Comparison of ENCODE assay signal across 11 cellular contexts in the genomic region with DNA sequence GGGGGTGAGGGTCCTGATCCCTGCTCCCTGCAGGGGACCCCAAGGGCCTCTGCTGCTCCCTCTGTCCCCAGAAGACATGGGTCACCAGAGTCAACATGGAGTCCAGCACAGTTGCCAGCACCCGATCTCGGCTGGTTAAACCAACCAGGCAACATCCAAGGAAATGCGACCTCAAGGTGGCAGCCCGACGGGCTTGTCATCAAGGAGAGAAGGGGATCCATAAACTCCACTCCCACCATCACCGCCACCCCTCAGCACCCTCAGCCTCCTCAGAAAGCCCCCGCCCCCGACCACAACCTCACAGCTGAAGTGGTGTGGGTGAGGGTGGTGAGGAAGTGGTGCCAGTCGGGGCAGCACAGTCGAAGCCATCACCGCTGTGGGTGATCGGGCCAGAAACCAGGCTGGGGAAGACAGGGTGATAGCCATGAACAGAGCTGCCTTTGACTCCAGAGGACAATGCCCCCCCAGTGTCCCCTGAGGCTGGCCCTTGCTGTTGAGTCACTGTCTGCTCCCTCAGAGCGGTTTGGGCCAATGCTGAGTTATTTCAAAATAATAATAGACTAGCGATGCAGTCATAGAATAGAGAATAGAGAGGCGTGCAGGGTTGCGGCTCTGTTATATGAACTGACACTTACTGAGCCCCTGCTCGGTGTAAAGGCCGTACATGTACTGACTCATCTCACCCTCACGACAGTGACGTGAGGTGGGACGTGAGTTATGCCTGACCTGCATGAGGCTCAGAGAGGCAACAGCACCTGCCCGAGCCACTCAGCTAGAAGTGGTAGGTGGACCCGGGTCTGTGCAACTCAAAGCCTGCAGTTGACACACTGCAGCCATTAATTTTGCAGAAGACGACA.
A peak's percentile ranks its signal among the peaks of the same experiment; 100 is the strongest.
DNase-seq lines count a peak whose midpoint lies in the region; ATAC-seq, FAIRE-seq and TF ChIP-seq lines count a peak whose summit lies in the region.
"Had no signal": no experiment of that assay in that cellular context is flagged by ENCODE, and none has a peak within 500 bp of the region (broad histone marks: within the 10 kb centered on the region; RNA-seq: fewer than 3 reads in every experiment).

No MANE protein-coding gene starts in this region.

- no peaks in the 10 kb centered on the region for H3K79me2 ChIP-seq in K562 (ENCODE audit: control insufficient read depth, insufficient read depth, low read length)

- H3K36me3 Mint-ChIP-seq in activated CD4-positive, alpha-beta memory T cell treated with anti-CD3 and anti-CD28 coated beads for 36 hours, result no peaks in the 10 kb centered on the region
- H3K36me3 Mint-ChIP-seq in activated CD4-positive, alpha-beta memory T cell treated with anti-CD3 and anti-CD28 coated beads, Interleukin-2, amount 10 ng/mL, durations not matched to agents 7 days and 5 days (ENCODE audit: low read depth), result no peaks in the 10 kb centered on the region
- H3K36me3 Mint-ChIP-seq in stimulated activated naive B cell treated with anti-CD40 and anti-IgM and Interleukin-4, amounts not matched to agents 10 μg/mL and 1 μg/mL and 100 μg/mL, for 72 hours, result no peaks in the 10 kb centered on the region

- FAIRE-seq in K562 (lab: Jason Lieb, UNC), result no peak
- FAIRE-seq: A549, GM18507 had no signal

- peak; percentile 65 for ATAC-seq in K562
- no peak for ATAC-seq in right lobe of liver
- peak; percentile 37 to 58 for ATAC-seq in stimulated activated naive B cell treated with anti-CD40 and anti-IgM and Interleukin-4, amounts not matched to agents 10 μg/mL and 1 μg/mL and 100 μg/mL, for 72 hours (replicated peaks)
- ATAC-seq: A549 had no signal

- TF ChIP-seq POLR2A in K562 (conservative IDR thresholded peaks at IDR 0.05) (no peak), right lobe of liver (IDR thresholded peaks at IDR 0.05) (no peak)

- H3K27ac Mint-ChIP-seq in activated CD4-positive, alpha-beta memory T cell treated with anti-CD3 and anti-CD28 coated beads for 36 hours, result no peak overlapping the region
- H3K27ac Mint-ChIP-seq in activated CD4-positive, alpha-beta memory T cell treated with anti-CD3 and anti-CD28 coated beads, Interleukin-2, amount 10 ng/mL, durations not matched to agents 7 days and 5 days, result no peak overlapping the region
- H3K27ac Mint-ChIP-seq in stimulated activated naive B cell treated with anti-CD40 and anti-IgM and Interleukin-4, amounts not matched to agents 10 μg/mL and 1 μg/mL and 100 μg/mL, for 72 hours, result no peak overlapping the region

- H3K27ac ChIP-seq in K562 (ENCODE audit: extremely low read depth, low read depth, low read length) (no peak overlapping the region), right lobe of liver (peak overlapping the region; percentile 59 to 87 (median 63))

- peaks cover 64 to 85% of the 10 kb centered on the region in 2 experiments for H3K27me3 ChIP-seq in K562 (ENCODE audit: control insufficient read depth in 2 of 2, insufficient read depth in 2 of 2, low read length in 2 of 2)
- no peaks in the 10 kb centered on the region for H3K27me3 ChIP-seq in right lobe of liver

- H2AFZ ChIP-seq in K562 (ENCODE audit: low read depth, low read length), result no peak overlapping the region

- no peaks in the 10 kb centered on the region for H3K36me3 ChIP-seq in K562 (ENCODE audit: control insufficient read depth, insufficient read depth, low read length)
- no peaks in the 10 kb centered on the region for H3K36me3 ChIP-seq in right lobe of liver

- TF ChIP-seq RAD21 in K562 (CRISPR knock-in tag; conservative IDR thresholded peaks at IDR 0.05 in 1 of 2, IDR thresholded peaks at IDR 0.05 in 1 of 2), result no peak

- no peak overlapping the region for H3K4me3 ChIP-seq in K562
- H3K4me3 ChIP-seq in right lobe of liver, result no peak overlapping the region
- H3K4me3 ChIP-seq: A549 had no signal

- H3K9me3 Mint-ChIP-seq in activated CD4-positive, alpha-beta memory T cell treated with anti-CD3 and anti-CD28 coated beads for 36 hours, result no peaks in the 10 kb centered on the region
- H3K9me3 Mint-ChIP-seq in activated CD4-positive, alpha-beta memory T cell treated with anti-CD3 and anti-CD28 coated beads, Interleukin-2, amount 10 ng/mL, durations not matched to agents 7 days and 5 days, result no peaks in the 10 kb centered on the region
- H3K9me3 Mint-ChIP-seq in stimulated activated naive B cell treated with anti-CD40 and anti-IgM and Interleukin-4, amounts not matched to agents 10 μg/mL and 1 μg/mL and 100 μg/mL, for 72 hours, result no peaks in the 10 kb centered on the region

- intact Hi-C loops in activated CD4-positive, alpha-beta memory T cell treated with anti-CD3 and anti-CD28 coated beads for 36 hours (cut with micrococcal nuclease), result no loop called here
- intact Hi-C loops in K562 (cut with micrococcal nuclease) (no loop called here), right lobe of liver (cut with DNase I) (no loop called here)

- TF ChIP-seq CTCF in K562 (IDR thresholded peaks at IDR 0.05 in 2 of 3, conservative IDR thresholded peaks at IDR 0.05 in 1 of 3; ENCODE audit: insufficient read depth in 2 of 3, low read depth in 1 of 3, low read length in 3 of 3) (no peak), right lobe of liver (IDR thresholded peaks at IDR 0.05) (no peak)

- H3K4me1 Mint-ChIP-seq in activated CD4-positive, alpha-beta memory T cell treated with anti-CD3 and anti-CD28 coated beads for 36 hours (ENCODE audit: low read depth), result peaks cover 8% of the 10 kb centered on the region
- H3K4me1 Mint-ChIP-seq in activated CD4-positive, alpha-beta memory T cell treated with anti-CD3 and anti-CD28 coated beads, Interleukin-2, amount 10 ng/mL, durations not matched to agents 7 days and 5 days, result no peaks in the 10 kb centered on the region
- peaks cover 3 to 7% of the 10 kb centered on the region in 2 donors for H3K4me1 Mint-ChIP-seq in stimulated activated naive B cell treated with anti-CD40 and anti-IgM and Interleukin-4, amounts not matched to agents 10 μg/mL and 1 μg/mL and 100 μg/mL, for 72 hours

- POLR2A ChIA-PET in activated CD4-positive, alpha-beta memory T cell treated with anti-CD3 and anti-CD28 coated beads for 36 hours (lab: Charles Lee), result no interaction called here
- POLR2A ChIA-PET in activated CD4-positive, alpha-beta memory T cell treated with anti-CD3 and anti-CD28 coated beads, Interleukin-2, amount 10 ng/mL, durations not matched to agents 7 days and 5 days (lab: Charles Lee), result no interaction called here
- POLR2A ChIA-PET in K562 (lab: Yijun Ruan, JAX), result interaction anchor here (0.6 to 0.9 kb wide), 2 partner anchors 8 to 352 kb away, joined by 3 read pairs; no protein-coding TSS in a partner anchor

- CTCF ChIA-PET in activated CD4-positive, alpha-beta memory T cell treated with anti-CD3 and anti-CD28 coated beads for 36 hours (lab: Charles Lee), result interaction anchor here (1.0 to 1.6 kb wide), 2 partner anchors 10 to 132 kb away, joined by 3 to 5 read pairs; no protein-coding TSS in a partner anchor
- CTCF ChIA-PET in activated CD4-positive, alpha-beta memory T cell treated with anti-CD3 and anti-CD28 coated beads, Interleukin-2, amount 10 ng/mL, durations not matched to agents 7 days and 5 days (lab: Charles Lee), result no interaction called here
- CTCF ChIA-PET in K562 (lab: Yijun Ruan, JAX; ENCODE audit: low intra/inter-chr PET ratio), result no interaction called here

- in situ Hi-C loops in K562 (cut with MboI), result no loop called here

- BruUV-seq in K562 (replicated peaks; lab: Mats Ljungman, UMichigan), result no TSS peak

- peak; percentile 46 for DNase-seq in activated CD4-positive, alpha-beta memory T cell treated with anti-CD3 and anti-CD28 coated beads for 36 hours
- no peak for DNase-seq in activated CD4-positive, alpha-beta memory T cell treated with anti-CD3 and anti-CD28 coated beads, Interleukin-2, amount 10 ng/mL, durations not matched to agents 7 days and 5 days
- DNase-seq in K562 (ENCODE audit: extremely low read depth in 1 of 4, low spot score in 3 of 4) (no peak), right lobe of liver (peak; percentile 18 to 48 (median 46)), NCI-H82 treated with DMSO at 0.1 percent for 48 hours (lab: John Stamatoyannopoulos, UW; ENCODE audit: unreplicated experiment) (no peak), NCI-H2081 (lab: John Stamatoyannopoulos, UW) (no peak), NOMO-1 treated with DMSO at 0.1 percent for 48 hours (lab: John Stamatoyannopoulos, UW; ENCODE audit: unreplicated experiment) (no peak)
- no peak for DNase-seq in stimulated activated naive B cell treated with anti-CD40 and anti-IgM and Interleukin-4, amounts not matched to agents 10 μg/mL and 1 μg/mL and 100 μg/mL, for 72 hours
- DNase-seq: NCI-H2081 treated with DMSO at 0.1 percent for 48 hours had no signal

- H3K4me1 ChIP-seq in K562 (replicated peaks in 1 of 2; ENCODE audit: control insufficient read depth in 2 of 2, insufficient read depth in 2 of 2, low read length in 2 of 2), result no peaks in the 10 kb centered on the region; a peak in 1 of 5 replicates
- H3K4me1 ChIP-seq in right lobe of liver, result peaks cover 0 to 41% (median 16%) of the 10 kb centered on the region in 4 donors

- peaks cover 11% of the 10 kb centered on the region for H3K27me3 Mint-ChIP-seq in activated CD4-positive, alpha-beta memory T cell treated with anti-CD3 and anti-CD28 coated beads for 36 hours
- H3K27me3 Mint-ChIP-seq in activated CD4-positive, alpha-beta memory T cell treated with anti-CD3 and anti-CD28 coated beads, Interleukin-2, amount 10 ng/mL, durations not matched to agents 7 days and 5 days, result peaks cover 20% of the 10 kb centered on the region
- peaks cover 26 to 43% of the 10 kb centered on the region in 2 donors for H3K27me3 Mint-ChIP-seq in stimulated activated naive B cell treated with anti-CD40 and anti-IgM and Interleukin-4, amounts not matched to agents 10 μg/mL and 1 μg/mL and 100 μg/mL, for 72 hours

- H3K9ac ChIP-seq in K562 (ENCODE audit: insufficient read depth in 1 of 2, low read depth in 2 of 2, low read length in 2 of 2), result no peak overlapping the region

- TF ChIP-seq EP300 in K562 (IDR thresholded peaks at IDR 0.05; ENCODE audit: low read length), result no peak

- no peaks in the 10 kb centered on the region for H3K9me3 ChIP-seq in K562 (replicated peaks; ENCODE audit: control insufficient read depth, insufficient read depth, low read depth, low read length)
- no peaks in the 10 kb centered on the region for H3K9me3 ChIP-seq in right lobe of liver
- H3K9me3 ChIP-seq: A549 had no signal

- peaks cover 4% of the 10 kb centered on the region for H4K20me1 ChIP-seq in K562 (replicated peaks; ENCODE audit: control insufficient read depth, insufficient read depth, low read length)

- no peaks in the 10 kb centered on the region for H3K9me1 ChIP-seq in K562 (ENCODE audit: control insufficient read depth, insufficient read depth, low read length)

- WGBS in K562 (ENCODE audit: insufficient coverage, low coverage, missing lambda C conversion rate), result 3% methylated on average over 24 of the region's 24 CpGs
- WGBS in right lobe of liver (ENCODE audit: insufficient coverage, low coverage, low lambda C conversion rate, missing lambda C conversion rate), result 83% methylated on average over 11 of the region's 24 CpGs

- H3K4me3 Mint-ChIP-seq in activated CD4-positive, alpha-beta memory T cell treated with anti-CD3 and anti-CD28 coated beads for 36 hours, result no peak overlapping the region
- no peak overlapping the region for H3K4me3 Mint-ChIP-seq in activated CD4-positive, alpha-beta memory T cell treated with anti-CD3 and anti-CD28 coated beads, Interleukin-2, amount 10 ng/mL, durations not matched to agents 7 days and 5 days
- no peak overlapping the region for H3K4me3 Mint-ChIP-seq in stimulated activated naive B cell treated with anti-CD40 and anti-IgM and Interleukin-4, amounts not matched to agents 10 μg/mL and 1 μg/mL and 100 μg/mL, for 72 hours

- H3K4me2 ChIP-seq in K562 (ENCODE audit: insufficient read depth, low read length), result no peak overlapping the region
- H3K4me2 ChIP-seq: A549 had no signal

Comparison
In these comparisons a context has a peak if more than half of its experiments do, and no peak if none do; other contexts are left out.
1. DNase-seq: peak in activated CD4-positive, alpha-beta memory T cell treated with anti-CD3 and anti-CD28 coated beads for 36 hours (single experiment) and right lobe of liver (3 of 3); none in activated CD4-positive, alpha-beta memory T cell treated with anti-CD3 and anti-CD28 coated beads, Interleukin-2, amount 10 ng/mL, durations not matched to agents 7 days and 5 days (single experiment), K562 (0 of 4), stimulated activated naive B cell treated with anti-CD40 and anti-IgM and Interleukin-4, amounts not matched to agents 10 μg/mL and 1 μg/mL and 100 μg/mL, for 72 hours (single experiment), NCI-H82 treated with DMSO at 0.1 percent for 48 hours (single experiment), NCI-H2081 (0 of 2) and NOMO-1 treated with DMSO at 0.1 percent for 48 hours (single experiment).
2. ATAC-seq: peak in K562 (single experiment) and stimulated activated naive B cell treated with anti-CD40 and anti-IgM and Interleukin-4, amounts not matched to agents 10 μg/mL and 1 μg/mL and 100 μg/mL, for 72 hours (2 of 2); none in right lobe of liver (0 of 4).